ENCODE assay signal across 25 cellular contexts in genomic region chr2:232043966-232044365, GRCh38.
DNase-seq lines count a peak whose midpoint lies in the region; ATAC-seq and TF ChIP-seq lines count a peak whose summit lies in the region.
"Had no signal": no experiment of that assay in that cellular context is flagged by ENCODE, and none has a peak within 500 bp of the region (broad histone marks: within the 10 kb centered on the region; RNA-seq: fewer than 3 reads in every experiment).

No MANE protein-coding gene starts in this region.

- DNase-seq in activated naive CD8-positive, alpha-beta T cell treated with anti-CD3 and anti-CD28 coated beads, Interleukin-2, amount 50 U/mL, for 24 hours = no peak
- no peak for DNase-seq in activated naive CD8-positive, alpha-beta T cell treated with anti-CD3 and anti-CD28 coated beads for 36 hours
- DNase-seq in endothelial cell (ENCODE audit: low spot score) = no peak
- DNase-seq in stimulated activated effector memory CD8-positive, alpha-beta T cell treated with anti-CD3 and anti-CD28 coated beads, Interleukin-12 subunit alpha, Interleukin-12 subunit beta, amount 100 ng/mL, for 72 hours (ENCODE audit: low spot score in 2 of 2) = no peak
- no peak for DNase-seq in stimulated activated naive CD8-positive, alpha-beta T cell treated with anti-CD3 and anti-CD28 coated beads, Interleukin-15, amount 100 ng/mL, for 72 hours
- DNase-seq in mesendoderm = no peak
- no peak for DNase-seq in SKM-1 (lab: John Stamatoyannopoulos, UW; ENCODE audit: unreplicated experiment)
- DNase-seq: 8988T; ACHN; BE2C; C1 segment of cervical spinal cord; CD4-positive, alpha-beta memory T cell; CD4-positive, CD25-positive, alpha-beta regulatory T cell; CD8-positive, alpha-beta memory T cell; COR-L47; DMS 273 treated with DMSO at 0.1 percent for 48 hours; DMS153; DMS53; DMS79; DND-41; EL; GDM1 had no signal

- H4K5ac ChIP-seq in mesendoderm (ENCODE audit: low read length) = no peak overlapping the region

- H3K18ac ChIP-seq in mesendoderm (ENCODE audit: low read length) = no peak overlapping the region

- peaks cover 15% of the 10 kb centered on the region for H3K36me3 Mint-ChIP-seq in activated naive CD8-positive, alpha-beta T cell treated with anti-CD3 and anti-CD28 coated beads, Interleukin-2, amount 50 U/mL, for 24 hours (ENCODE audit: low read depth)
- peaks cover 25% of the 10 kb centered on the region for H3K36me3 Mint-ChIP-seq in activated naive CD8-positive, alpha-beta T cell treated with anti-CD3 and anti-CD28 coated beads for 36 hours
- peaks cover 7% of the 10 kb centered on the region for H3K36me3 Mint-ChIP-seq in endothelial cell (ENCODE audit: low read depth, unreplicated experiment)
- no peaks in the 10 kb centered on the region for H3K36me3 Mint-ChIP-seq in stimulated activated effector memory CD8-positive, alpha-beta T cell treated with anti-CD3 and anti-CD28 coated beads, Interleukin-12 subunit alpha, Interleukin-12 subunit beta, amount 100 ng/mL, for 72 hours

- no peak overlapping the region for H4K8ac ChIP-seq in mesendoderm (ENCODE audit: low read depth, low read length)

- no peak overlapping the region for H2BK5ac ChIP-seq in mesendoderm (ENCODE audit: low read length)

- no peak overlapping the region for H3K4ac ChIP-seq in mesendoderm (ENCODE audit: low read depth, low read length)

- H2AK5ac ChIP-seq in mesendoderm (ENCODE audit: low read length) = no peak overlapping the region

- H3K79me1 ChIP-seq in mesendoderm (ENCODE audit: low read length) = no peaks in the 10 kb centered on the region

- no peak overlapping the region for H3K9ac ChIP-seq in mesendoderm (ENCODE audit: low read length)
- H3K9ac ChIP-seq: BLaER1 had no signal

- H3K4me3 ChIP-seq in mesendoderm (ENCODE audit: low read length) = no peak overlapping the region
- H3K4me3 ChIP-seq: BLaER1, GM12878 had no signal

- H3K23ac ChIP-seq in mesendoderm (ENCODE audit: low read length) = no peak overlapping the region

- no peaks in the 10 kb centered on the region for H3K36me3 ChIP-seq in mesendoderm (ENCODE audit: control insufficient read depth, insufficient read depth, low read length)
- H3K36me3 ChIP-seq: BE2C had no signal

- peaks cover 14% of the 10 kb centered on the region for H3K4me1 Mint-ChIP-seq in activated naive CD8-positive, alpha-beta T cell treated with anti-CD3 and anti-CD28 coated beads, Interleukin-2, amount 50 U/mL, for 24 hours
- peaks cover 11% of the 10 kb centered on the region for H3K4me1 Mint-ChIP-seq in activated naive CD8-positive, alpha-beta T cell treated with anti-CD3 and anti-CD28 coated beads for 36 hours
- peaks cover 6% of the 10 kb centered on the region for H3K4me1 Mint-ChIP-seq in endothelial cell (ENCODE audit: unreplicated experiment)
- peaks cover 17% of the 10 kb centered on the region for H3K4me1 Mint-ChIP-seq in stimulated activated effector memory CD8-positive, alpha-beta T cell treated with anti-CD3 and anti-CD28 coated beads, Interleukin-12 subunit alpha, Interleukin-12 subunit beta, amount 100 ng/mL, for 72 hours
- no peaks in the 10 kb centered on the region for H3K4me1 Mint-ChIP-seq in stimulated activated naive CD8-positive, alpha-beta T cell treated with anti-CD3 and anti-CD28 coated beads, Interleukin-15, amount 100 ng/mL, for 72 hours
- H3K4me1 Mint-ChIP-seq: CD14-positive monocyte had no signal

- no peak overlapping the region for H3K4me2 ChIP-seq in mesendoderm (ENCODE audit: low read length)
- H3K4me2 ChIP-seq: BLaER1 had no signal

- no peaks in the 10 kb centered on the region for H3K9me3 Mint-ChIP-seq in activated naive CD8-positive, alpha-beta T cell treated with anti-CD3 and anti-CD28 coated beads, Interleukin-2, amount 50 U/mL, for 24 hours
- H3K9me3 Mint-ChIP-seq in activated naive CD8-positive, alpha-beta T cell treated with anti-CD3 and anti-CD28 coated beads for 36 hours = no peaks in the 10 kb centered on the region
- H3K9me3 Mint-ChIP-seq in endothelial cell (ENCODE audit: unreplicated experiment) = no peaks in the 10 kb centered on the region
- no peaks in the 10 kb centered on the region for H3K9me3 Mint-ChIP-seq in stimulated activated effector memory CD8-positive, alpha-beta T cell treated with anti-CD3 and anti-CD28 coated beads, Interleukin-12 subunit alpha, Interleukin-12 subunit beta, amount 100 ng/mL, for 72 hours
- H3K9me3 Mint-ChIP-seq in stimulated activated naive CD8-positive, alpha-beta T cell treated with anti-CD3 and anti-CD28 coated beads, Interleukin-15, amount 100 ng/mL, for 72 hours = peaks cover 0 to 5% of the 10 kb centered on the region in 2 donors
- H3K9me3 Mint-ChIP-seq: CD4-positive, alpha-beta memory T cell; CD8-positive, alpha-beta memory T cell had no signal

- H3K27me3 Mint-ChIP-seq in activated naive CD8-positive, alpha-beta T cell treated with anti-CD3 and anti-CD28 coated beads, Interleukin-2, amount 50 U/mL, for 24 hours = no peaks in the 10 kb centered on the region
- no peaks in the 10 kb centered on the region for H3K27me3 Mint-ChIP-seq in activated naive CD8-positive, alpha-beta T cell treated with anti-CD3 and anti-CD28 coated beads for 36 hours
- peaks cover 2% of the 10 kb centered on the region for H3K27me3 Mint-ChIP-seq in endothelial cell (ENCODE audit: unreplicated experiment)
- no peaks in the 10 kb centered on the region for H3K27me3 Mint-ChIP-seq in stimulated activated naive CD8-positive, alpha-beta T cell treated with anti-CD3 and anti-CD28 coated beads, Interleukin-15, amount 100 ng/mL, for 72 hours
- H3K27me3 Mint-ChIP-seq: CD4-positive, alpha-beta memory T cell; CD4-positive, CD25-positive, alpha-beta regulatory T cell; CD8-positive, alpha-beta memory T cell had no signal

- H3K79me2 ChIP-seq in mesendoderm (ENCODE audit: control insufficient read depth, insufficient read depth, low read length) = no peaks in the 10 kb centered on the region

- H3K27ac Mint-ChIP-seq in activated naive CD8-positive, alpha-beta T cell treated with anti-CD3 and anti-CD28 coated beads, Interleukin-2, amount 50 U/mL, for 24 hours = no peak overlapping the region
- H3K27ac Mint-ChIP-seq in activated naive CD8-positive, alpha-beta T cell treated with anti-CD3 and anti-CD28 coated beads for 36 hours = no peak overlapping the region
- no peak overlapping the region for H3K27ac Mint-ChIP-seq in endothelial cell (ENCODE audit: unreplicated experiment)
- no peak overlapping the region for H3K27ac Mint-ChIP-seq in stimulated activated effector memory CD8-positive, alpha-beta T cell treated with anti-CD3 and anti-CD28 coated beads, Interleukin-12 subunit alpha, Interleukin-12 subunit beta, amount 100 ng/mL, for 72 hours
- H3K27ac Mint-ChIP-seq in stimulated activated naive CD8-positive, alpha-beta T cell treated with anti-CD3 and anti-CD28 coated beads, Interleukin-15, amount 100 ng/mL, for 72 hours = no peak overlapping the region
- H3K27ac Mint-ChIP-seq: CD4-positive, CD25-positive, alpha-beta regulatory T cell had no signal

- no peak overlapping the region for H2BK15ac ChIP-seq in mesendoderm (replicated peaks; ENCODE audit: low read depth)

- no peak overlapping the region for H2BK120ac ChIP-seq in mesendoderm (ENCODE audit: low read depth, low read length)

- peak; percentile 71 for ATAC-seq in activated naive CD8-positive, alpha-beta T cell treated with anti-CD3 and anti-CD28 coated beads, Interleukin-2, amount 50 U/mL, for 24 hours
- peak; percentile 51 for ATAC-seq in stimulated activated effector memory CD8-positive, alpha-beta T cell treated with anti-CD3 and anti-CD28 coated beads, Interleukin-12 subunit alpha, Interleukin-12 subunit beta, amount 100 ng/mL, for 72 hours
- ATAC-seq in stimulated activated naive CD8-positive, alpha-beta T cell treated with anti-CD3 and anti-CD28 coated beads, Interleukin-15, amount 100 ng/mL, for 72 hours = peak; percentile 60
- ATAC-seq: GM12878 had no signal

- no peaks in the 10 kb centered on the region for H3K4me1 ChIP-seq in mesendoderm (ENCODE audit: control insufficient read depth, low read depth, low read length)
- H3K4me1 ChIP-seq: BLaER1 had no signal

- H3K27me3 ChIP-seq in mesendoderm (ENCODE audit: insufficient read depth, low read length, poor library complexity) = no peaks in the 10 kb centered on the region
- H3K27me3 ChIP-seq: BE2C, BLaER1 had no signal

- no peak overlapping the region for H3K4me3 Mint-ChIP-seq in activated naive CD8-positive, alpha-beta T cell treated with anti-CD3 and anti-CD28 coated beads, Interleukin-2, amount 50 U/mL, for 24 hours
- H3K4me3 Mint-ChIP-seq in activated naive CD8-positive, alpha-beta T cell treated with anti-CD3 and anti-CD28 coated beads for 36 hours = no peak overlapping the region
- H3K4me3 Mint-ChIP-seq in endothelial cell (ENCODE audit: unreplicated experiment) = peak overlapping the region; percentile 20
- no peak overlapping the region for H3K4me3 Mint-ChIP-seq in stimulated activated effector memory CD8-positive, alpha-beta T cell treated with anti-CD3 and anti-CD28 coated beads, Interleukin-12 subunit alpha, Interleukin-12 subunit beta, amount 100 ng/mL, for 72 hours
- no peak overlapping the region for H3K4me3 Mint-ChIP-seq in stimulated activated naive CD8-positive, alpha-beta T cell treated with anti-CD3 and anti-CD28 coated beads, Interleukin-15, amount 100 ng/mL, for 72 hours
- H3K4me3 Mint-ChIP-seq: CD14-positive monocyte; CD4-positive, alpha-beta memory T cell; CD4-positive, CD25-positive, alpha-beta regulatory T cell; CD8-positive, alpha-beta memory T cell had no signal

- no peak overlapping the region for H3K27ac ChIP-seq in mesendoderm (ENCODE audit: low read depth, low read length)
- H3K27ac ChIP-seq: BLaER1 had no signal

- no peak overlapping the region for H3K56ac ChIP-seq in mesendoderm (ENCODE audit: low read length)

- TF ChIP-seq CTCF in endothelial cell (IDR thresholded peaks at IDR 0.05; ENCODE audit: unreplicated experiment) = no peak
